17 cellular contexts compared by ENCODE assay signal in the genomic region with DNA sequence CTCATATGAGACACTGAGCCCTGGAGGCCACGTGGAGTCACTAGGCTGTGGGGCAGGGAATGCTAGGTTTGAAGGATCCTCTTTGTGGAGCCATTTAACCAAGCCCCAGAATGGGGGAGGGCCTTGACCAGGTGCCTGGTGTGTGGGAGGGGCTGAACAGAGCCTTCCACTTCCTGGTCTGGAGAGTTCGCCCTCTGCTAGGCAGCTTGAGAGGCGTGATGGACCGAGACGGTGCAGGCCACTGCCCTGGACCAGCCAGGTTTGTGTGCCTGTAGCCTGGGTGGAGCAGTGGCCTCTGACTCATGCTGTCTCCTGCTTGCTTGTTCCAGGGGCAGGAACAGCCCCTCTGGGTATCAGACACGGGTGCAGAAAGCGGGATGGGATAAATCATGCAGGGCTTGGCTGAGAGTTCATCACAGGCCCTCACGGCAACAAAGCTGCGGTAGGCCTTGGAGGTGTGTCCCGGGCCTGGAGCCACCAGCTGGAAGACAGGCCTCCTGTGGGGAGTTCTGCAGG. TPM values are rescaled to one million over a fixed set of nuclear protein-coding genes. Genes with fewer than 3 reads are reported as not detected.
DNase-seq lines count a peak whose midpoint lies in the region; ATAC-seq, FAIRE-seq and TF ChIP-seq lines count a peak whose summit lies in the region.
"Had no signal": no experiment of that assay in that cellular context is flagged by ENCODE, and none has a peak within 500 bp of the region (broad histone marks: within the 10 kb centered on the region; RNA-seq: fewer than 3 reads in every experiment).

No MANE protein-coding gene starts in this region.

- H3K27me3 ChIP-seq in GM23338 (ENCODE audit: insufficient read depth) (no peaks in the 10 kb centered on the region), hepatocyte (no peaks in the 10 kb centered on the region), small intestine (ENCODE audit: control insufficient read depth in 2 of 2, insufficient read depth in 2 of 2, low read length in 2 of 2) (no peaks in the 10 kb centered on the region)

- H3K36me3 ChIP-seq in GM23338 (ENCODE audit: insufficient read depth) (no peaks in the 10 kb centered on the region; the same call in 1 of the 2 replicates), hepatocyte (replicated peaks; ENCODE audit: insufficient read depth, low read depth) (no peaks in the 10 kb centered on the region), small intestine (ENCODE audit: control insufficient read depth in 2 of 2, insufficient read depth in 2 of 2, low read length in 2 of 2) (no peaks in the 10 kb centered on the region)

- H3K4me2 ChIP-seq in GM23338 (no peak overlapping the region), hepatocyte (no peak overlapping the region)

- H3K9me2 ChIP-seq in GM23338 (ENCODE audit: insufficient read depth) (peaks cover 3% of the 10 kb centered on the region; the same call in 1 of the 2 replicates), hepatocyte (replicated peaks; ENCODE audit: insufficient read depth) (no peaks in the 10 kb centered on the region)

- H3K4me1 Mint-ChIP-seq in GM23338: peaks cover 6% of the 10 kb centered on the region; the same call in 1 of the 3 replicates
- H3K4me1 Mint-ChIP-seq: T-helper 17 cell had no signal

- H2AFZ ChIP-seq in GM23338: no peak overlapping the region
- no peak overlapping the region for H2AFZ ChIP-seq in hepatocyte

- H4K20me1 ChIP-seq in GM23338 (replicated peaks; ENCODE audit: insufficient read depth) (no peaks in the 10 kb centered on the region), hepatocyte (ENCODE audit: insufficient read depth, poor library complexity, severe bottlenecking) (no peaks in the 10 kb centered on the region)

- H3K4me1 ChIP-seq in GM23338 (ENCODE audit: insufficient read depth) (no peaks in the 10 kb centered on the region), hepatocyte (ENCODE audit: insufficient read depth) (no peaks in the 10 kb centered on the region), small intestine (ENCODE audit: control insufficient read depth in 2 of 2, insufficient read depth in 1 of 2, low read depth in 1 of 2, low read length in 1 of 2) (no peaks in the 10 kb centered on the region)

- no peaks in the 10 kb centered on the region for H3K79me2 ChIP-seq in GM23338 (replicated peaks; ENCODE audit: insufficient read depth)
- H3K79me2 ChIP-seq in hepatocyte: no peaks in the 10 kb centered on the region

- H3K27ac ChIP-seq in GM23338 (ENCODE audit: low read depth): no peak overlapping the region
- H3K27ac ChIP-seq in hepatocyte: no peak overlapping the region
- H3K27ac ChIP-seq in small intestine (ENCODE audit: low read depth in 1 of 2, low read length in 1 of 2): no peak overlapping the region
- H3K27ac ChIP-seq in substantia nigra (ENCODE audit: low read depth, low read length, poor library complexity, severe bottlenecking): no peak overlapping the region

- TF ChIP-seq CTCF in GM23338 (conservative IDR thresholded peaks at IDR 0.05; ENCODE audit: low read depth in 2 of 2) (no peak), hepatocyte (IDR thresholded peaks at IDR 0.05; ENCODE audit: poor library complexity) (no peak)

- peak; percentile 82 for ATAC-seq in GM23338
- ATAC-seq: activated T-cell treated with anti-CD3 and anti-CD28 coated beads, Interleukin-2, amount 50 U/mL, for 72 hours; Panc1; T-helper 17 cell had no signal

- no peak for FAIRE-seq in small intestine (lab: Jason Lieb, UNC)

- no peaks in the 10 kb centered on the region for H3K9me3 ChIP-seq in hepatocyte (ENCODE audit: low read depth)
- no peaks in the 10 kb centered on the region for H3K9me3 ChIP-seq in small intestine (ENCODE audit: control insufficient read depth, low read depth)

- 77% methylated on average over 10 of the region's 10 CpGs for WGBS in hepatocyte (ENCODE audit: low lambda C conversion rate, missing lambda C conversion rate)
- 45 to 65% (median 63%) methylated on average over 10 of the region's 10 CpGs for WGBS in small intestine, 3 donors

- in situ Hi-C loops in G401 (cut with HindIII; ENCODE audit: low sequenced_read_pairs): no loop called here

- no peaks in the 10 kb centered on the region for H3K36me3 Mint-ChIP-seq in GM23338 (ENCODE audit: low read depth)

- no peaks in the 10 kb centered on the region for H3K27me3 Mint-ChIP-seq in GM23338 (ENCODE audit: insufficient read depth, low read depth, poor library complexity)
- H3K27me3 Mint-ChIP-seq: CD4-positive, alpha-beta T cell; stimulated activated naive CD8-positive, alpha-beta T cell treated with anti-CD3 and anti-CD28 coated beads, Interleukin-15, Interleukin-2, amounts not matched to agents 100 ng/mL and 50 ng/mL, for 24 hours; T-helper 17 cell had no signal

- no peaks in the 10 kb centered on the region for H3F3A ChIP-seq in GM23338 (replicated peaks; ENCODE audit: low read depth)

- H3K9me3 Mint-ChIP-seq in GM23338: no peaks in the 10 kb centered on the region
- H3K9me3 Mint-ChIP-seq: activated T-cell treated with anti-CD3 and anti-CD28 coated beads, Interleukin-2, amount 50 U/mL, for 72 hours; CD4-positive, alpha-beta T cell; stimulated activated naive CD8-positive, alpha-beta T cell treated with anti-CD3 and anti-CD28 coated beads, Interleukin-15, Interleukin-2, amounts not matched to agents 100 ng/mL and 50 ng/mL, for 24 hours had no signal

- peak; percentile 43 for DNase-seq in GM23338 (ENCODE audit: low spot score)
- DNase-seq in NCI-H510A treated with DMSO at 0.1 percent for 48 hours (lab: John Stamatoyannopoulos, UW): peak; percentile 48
- DNase-seq in hepatocyte (ENCODE audit: low spot score): peak; percentile 12
- DNase-seq in small intestine: peak; percentile 16
- no peak for DNase-seq in G401 (ENCODE audit: low spot score)
- no peak for DNase-seq in substantia nigra (lab: John Stamatoyannopoulos, UW)
- DNase-seq in HUDEP-2 (lab: John Stamatoyannopoulos, UW; ENCODE audit: unreplicated experiment in 76 of 76): no peak
- DNase-seq: activated CD4-positive, alpha-beta T cell treated with anti-CD3 and anti-CD28 coated beads for 48 hours; activated T-cell treated with anti-CD3 and anti-CD28 coated beads, Interleukin-2, amount 50 U/mL, for 72 hours; CD4-positive, alpha-beta T cell; cerebellar nuclear complex; NCI-H1092; T-helper 17 cell had no signal

- no peak overlapping the region for H3K4me3 Mint-ChIP-seq in GM23338
- H3K4me3 Mint-ChIP-seq: activated T-cell treated with anti-CD3 and anti-CD28 coated beads, Interleukin-2, amount 50 U/mL, for 72 hours; CD4-positive, alpha-beta T cell; stimulated activated naive CD8-positive, alpha-beta T cell treated with anti-CD3 and anti-CD28 coated beads, Interleukin-15, Interleukin-2, amounts not matched to agents 100 ng/mL and 50 ng/mL, for 24 hours; T-helper 17 cell had no signal

- H3K4me3 ChIP-seq in GM23338 (no peak overlapping the region), hepatocyte (no peak overlapping the region), small intestine (ENCODE audit: low read depth in 1 of 2, low read length in 2 of 2) (no peak overlapping the region)
- H3K4me3 ChIP-seq: lung had no signal

- no peak overlapping the region for H3K27ac Mint-ChIP-seq in GM23338
- H3K27ac Mint-ChIP-seq: activated T-cell treated with anti-CD3 and anti-CD28 coated beads, Interleukin-2, amount 50 U/mL, for 72 hours; CD4-positive, alpha-beta T cell; stimulated activated naive CD8-positive, alpha-beta T cell treated with anti-CD3 and anti-CD28 coated beads, Interleukin-15, Interleukin-2, amounts not matched to agents 100 ng/mL and 50 ng/mL, for 24 hours; T-helper 17 cell had no signal

TF ChIP-seq in GM23338, 12 proteins besides CTCF, POLR2A, EP300 and RAD21 (continues in another document):
- no peak for TF ChIP-seq NANOG (IDR thresholded peaks at IDR 0.05; ENCODE audit: borderline replicate concordance)

RNA-seq across cellular contexts. Expression of a gene that starts 27.4 kb away (rescaled TPM):
- 2.1 and 2.9 TPM in 2 replicates for total RNA-seq in GM23338 (2014; rRNA removed; shearing (Covaris generic))
- polyA plus RNA-seq in GM23338 (2016; fragmentation: Nextera tagmentation; extraction: Ambion mirVana) (1.5 and 1.9 TPM in 2 replicates), hepatocyte (0.95 and 2.1 TPM in 2 replicates), small intestine (under 1 TPM; 0.45 to 0.81 (median 0.76) TPM)
- 0.60 and 0.87 TPM in 2 replicates for total RNA-seq in hepatocyte
- 0.03 TPM in 1 of 2 replicates, not detected in the other for total RNA-seq in G401 (2014; rRNA removed; shearing (Covaris generic))
- total RNA-seq: CD4-positive, alpha-beta T cell; HT1080; T-helper 17 cell had no signal

Comparison
In these comparisons a context has a peak if more than half of its experiments do, and no peak if none do; other contexts are left out.
1. DNase-seq: peak in GM23338 (single experiment), NCI-H510A treated with DMSO at 0.1 percent for 48 hours (single experiment), hepatocyte (single experiment) and small intestine (single experiment); none in G401 (single experiment), substantia nigra (0 of 49) and HUDEP-2 (0 of 76).